Comparison of ENCODE assay signal across 7 cellular contexts in genomic region chr2:127324635-127325034, GRCh38. TPM values are rescaled to one million over a fixed set of nuclear protein-coding genes. Genes with fewer than 3 reads are reported as not detected.
DNase-seq lines count a peak whose midpoint lies in the region; ATAC-seq and TF ChIP-seq lines count a peak whose summit lies in the region.

No MANE protein-coding gene starts in this region.

- H3K36me3 Mint-ChIP-seq in activated naive CD4-positive, alpha-beta T cell treated with anti-CD3 and anti-CD28 coated beads, Interleukin-2, amount 50 U/mL, for 72 hours: peaks cover 13 to 14% of the 10 kb centered on the region in 2 donors

- H3K4me3 ChIP-seq in GM06990 (replicated peaks; ENCODE audit: low read depth, low read length): no peak overlapping the region
- H3K4me3 ChIP-seq in left lung: no peak overlapping the region

- peaks cover 6 to 8% of the 10 kb centered on the region in 2 donors for H3K9me3 Mint-ChIP-seq in activated naive CD4-positive, alpha-beta T cell treated with anti-CD3 and anti-CD28 coated beads, Interleukin-2, amount 50 U/mL, for 72 hours

- peak; percentile 69 for ATAC-seq in left lung
- no peak for ATAC-seq in activated naive CD4-positive, alpha-beta T cell treated with anti-CD3 and anti-CD28 coated beads, Interleukin-2, amount 50 U/mL, for 72 hours
- no peak for ATAC-seq in HG02763 (IDR thresholded peaks at IDR 0.05; ENCODE audit: unreplicated experiment)

- H3K9me3 ChIP-seq in left lung: no peaks in the 10 kb centered on the region

- intact Hi-C loops in left lung (cut with DNase I): no loop called here

- DNase-seq in GM06990 (ENCODE audit: extremely low read depth, insufficient read length) (no peak), M059J (ENCODE audit: low read depth) (peak; percentile 45), astrocyte of the hippocampus (ENCODE audit: low read depth, low spot score) (peak; percentile 65), left lung (no peak)
- DNase-seq in activated T-cell treated with anti-CD3 and anti-CD28 coated beads, Interleukin-2, amount 50 U/mL, for 1 hour: no peak
- DNase-seq in activated naive CD4-positive, alpha-beta T cell treated with anti-CD3 and anti-CD28 coated beads, Interleukin-2, amount 50 U/mL, for 72 hours (ENCODE audit: low spot score in 2 of 2): no peak

- H3K4me1 ChIP-seq in left lung: no peaks in the 10 kb centered on the region

- H3K27ac Mint-ChIP-seq in activated naive CD4-positive, alpha-beta T cell treated with anti-CD3 and anti-CD28 coated beads, Interleukin-2, amount 50 U/mL, for 72 hours: no peak overlapping the region

- H3K27ac ChIP-seq in left lung: no peak overlapping the region

- H3K27me3 ChIP-seq in GM06990 (replicated peaks; ENCODE audit: control insufficient read depth, insufficient read depth, low read length) (no peaks in the 10 kb centered on the region), left lung (no peaks in the 10 kb centered on the region)

- no peaks in the 10 kb centered on the region; the same call in 1 of the 2 replicates for H3K36me3 ChIP-seq in GM06990 (ENCODE audit: control insufficient read depth, insufficient read depth, low read length)
- H3K36me3 ChIP-seq in left lung: peaks cover 0 to 94% of the 10 kb centered on the region in 2 donors

- TF ChIP-seq CTCF in GM06990 (IDR thresholded peaks at IDR 0.05; ENCODE audit: insufficient read depth, low read length, poor library complexity, severe bottlenecking): peak; percentile 56
- TF ChIP-seq CTCF in left lung (IDR thresholded peaks at IDR 0.05): peak; percentile 35 to 41

RNA-seq across cellular contexts. Expression of gene ERCC3, which starts 30.7 kb away (rescaled TPM):
- total RNA-seq in M059J (2014; rRNA removed; shearing (Covaris generic)): 36.5 and 40.0 TPM in 2 replicates
- 10 to 100 TPM; 31.0 to 35.4 TPM for total RNA-seq in left lung
- total RNA-seq in activated naive CD4-positive, alpha-beta T cell treated with anti-CD3 and anti-CD28 coated beads, Interleukin-2, amount 50 U/mL, for 72 hours: 10 to 100 TPM; 51.8 to 54.8 TPM

Comparison
In these comparisons a context has a peak if more than half of its experiments do, and no peak if none do; other contexts are left out.
1. DNase-seq: peak in M059J (single experiment) and astrocyte of the hippocampus (single experiment); none in GM06990 (single experiment), left lung (0 of 2), activated T-cell treated with anti-CD3 and anti-CD28 coated beads, Interleukin-2, amount 50 U/mL, for 1 hour (single experiment) and activated naive CD4-positive, alpha-beta T cell treated with anti-CD3 and anti-CD28 coated beads, Interleukin-2, amount 50 U/mL, for 72 hours (0 of 2).